7 cellular contexts compared by ENCODE assay signal in the genomic region with DNA sequence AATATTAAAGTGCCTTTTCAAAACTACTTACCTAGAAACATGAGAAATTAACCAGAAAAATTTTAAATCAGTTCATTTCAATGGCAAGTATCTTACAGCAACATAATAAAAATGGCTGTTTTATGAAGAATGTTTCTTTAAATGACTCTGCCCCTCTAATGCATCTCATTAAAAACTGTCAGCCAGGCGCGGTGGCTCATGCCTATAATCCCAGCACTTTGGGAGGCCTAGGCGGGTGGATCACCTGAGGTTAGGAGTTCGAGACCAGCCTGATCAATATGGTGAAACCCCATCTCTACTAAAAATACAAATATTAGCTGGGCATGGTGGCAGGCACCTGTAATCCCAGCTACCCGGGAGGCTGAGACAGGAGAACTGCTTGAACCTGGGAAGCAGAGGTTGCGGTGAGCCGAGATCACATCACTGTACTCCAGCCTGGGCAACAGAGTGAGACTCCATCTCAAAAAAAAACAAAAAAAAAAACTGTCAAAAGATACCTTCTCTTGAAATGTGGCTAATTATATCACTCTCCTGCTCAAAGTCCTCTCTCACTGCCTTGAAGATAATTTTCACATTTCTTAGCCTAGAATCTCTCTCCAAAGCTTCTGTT. TPM values are rescaled to one million over a fixed set of nuclear protein-coding genes. Genes with fewer than 3 reads are reported as not detected.
DNase-seq lines count a peak whose midpoint lies in the region; ATAC-seq and TF ChIP-seq lines count a peak whose summit lies in the region.
"Not testable (repeated sequence)": the region's sequence is repeated elsewhere in the genome, so short reads cannot be mapped to it uniquely, and the experiment has no call there.

No MANE protein-coding gene starts in this region.

- CTCF ChIA-PET in CD8-positive, alpha-beta memory T cell (lab: Charles Lee) = not testable (repeated sequence)
- CTCF ChIA-PET in WTC11 (lab: Charles Lee) = interaction anchor here (1.4 kb wide), 1 partner anchor 65 kb away, joined by 3 read pairs; no protein-coding TSS in a partner anchor
- CTCF ChIA-PET in activated naive CD4-positive, alpha-beta T cell treated with anti-CD3 and anti-CD28 coated beads, Interleukin-2, amount 10 ng/mL, durations not matched to agents 7 days and 5 days (lab: Charles Lee) = interaction anchor here (0.5 to 1.4 kb wide), 3 partner anchors 9 to 179 kb away, joined by 3 to 4 read pairs (median 3); no protein-coding TSS in a partner anchor

- H3K9ac ChIP-seq in Loucy (ENCODE audit: low read depth, low read length, poor library complexity, severe bottlenecking) = peak overlapping the region; percentile 92
- peak overlapping the region; percentile 15 to 37 for H3K9ac ChIP-seq in duodenal mucosa (ENCODE audit: low read depth in 1 of 2, low read length in 2 of 2)

- not testable (repeated sequence) for H3K36me3 ChIP-seq in CD8-positive, alpha-beta memory T cell (ENCODE audit: insufficient read depth, low read length); Loucy (ENCODE audit: insufficient read depth, low read length); right lobe of liver
- peaks cover 9 to 10% of the 10 kb centered on the region in 2 donors for H3K36me3 ChIP-seq in duodenal mucosa (ENCODE audit: control insufficient read depth in 1 of 2, insufficient read depth in 2 of 2, low read length in 2 of 2)

- TF ChIP-seq POLR2A in right lobe of liver (IDR thresholded peaks at IDR 0.05) = not testable (repeated sequence)

- peak overlapping the region; percentile 62 to 97 (median 87) for H3K4me3 Mint-ChIP-seq in CD8-positive, alpha-beta memory T cell
- not testable (repeated sequence) for H3K4me3 Mint-ChIP-seq in WTC11
- peak overlapping the region; percentile 7 for H3K4me3 Mint-ChIP-seq in activated naive CD4-positive, alpha-beta T cell treated with anti-CD3 and anti-CD28 coated beads, Interleukin-2, amount 10 ng/mL, durations not matched to agents 7 days and 5 days
- peak overlapping the region; percentile 31 for H3K4me3 Mint-ChIP-seq in osteocyte (ENCODE audit: unreplicated experiment)

- peak overlapping the region; percentile 60 to 99 (median 90) for H3K27ac Mint-ChIP-seq in CD8-positive, alpha-beta memory T cell
- H3K27ac Mint-ChIP-seq in WTC11 = peak overlapping the region; percentile 62
- H3K27ac Mint-ChIP-seq in activated naive CD4-positive, alpha-beta T cell treated with anti-CD3 and anti-CD28 coated beads, Interleukin-2, amount 10 ng/mL, durations not matched to agents 7 days and 5 days = peak overlapping the region; percentile 52
- H3K27ac Mint-ChIP-seq in osteocyte (ENCODE audit: unreplicated experiment) = peak overlapping the region; percentile 75

- H3K4me1 Mint-ChIP-seq in CD8-positive, alpha-beta memory T cell = peaks cover 66 to 78% (median 77%) of the 10 kb centered on the region in 3 donors
- H3K4me1 Mint-ChIP-seq in WTC11 (peaks cover 32% of the 10 kb centered on the region), osteocyte (ENCODE audit: unreplicated experiment) (peaks cover 54% of the 10 kb centered on the region)
- peaks cover 59% of the 10 kb centered on the region for H3K4me1 Mint-ChIP-seq in activated naive CD4-positive, alpha-beta T cell treated with anti-CD3 and anti-CD28 coated beads, Interleukin-2, amount 10 ng/mL, durations not matched to agents 7 days and 5 days

- not testable (repeated sequence) for ATAC-seq in WTC11, right lobe of liver

- peaks cover 56% of the 10 kb centered on the region for H3K4me1 ChIP-seq in CD8-positive, alpha-beta memory T cell (ENCODE audit: insufficient read depth, low read length)
- peaks cover 47% of the 10 kb centered on the region for H3K4me1 ChIP-seq in Loucy (ENCODE audit: insufficient read depth, low read length, poor library complexity, severe bottlenecking)
- H3K4me1 ChIP-seq in duodenal mucosa (ENCODE audit: control insufficient read depth in 1 of 2, insufficient read depth in 2 of 2, low read length in 2 of 2) = peaks cover 30 to 41% of the 10 kb centered on the region in 2 donors
- peaks cover 0 to 65% (median 12%) of the 10 kb centered on the region in 4 donors for H3K4me1 ChIP-seq in right lobe of liver

- H3K27me3 ChIP-seq in CD8-positive, alpha-beta memory T cell (ENCODE audit: insufficient read depth, low read length, poor library complexity, severe bottlenecking); Loucy (ENCODE audit: insufficient read depth, low read length, poor library complexity, severe bottlenecking); duodenal mucosa (ENCODE audit: control insufficient read depth in 1 of 2, insufficient read depth in 2 of 2, low read length in 2 of 2); right lobe of liver: not testable (repeated sequence)

- peaks cover 0 to 30% (median 8%) of the 10 kb centered on the region in 3 donors for H3K36me3 Mint-ChIP-seq in CD8-positive, alpha-beta memory T cell
- H3K36me3 Mint-ChIP-seq in WTC11 = peaks cover 23% of the 10 kb centered on the region
- peaks cover 42% of the 10 kb centered on the region for H3K36me3 Mint-ChIP-seq in activated naive CD4-positive, alpha-beta T cell treated with anti-CD3 and anti-CD28 coated beads, Interleukin-2, amount 10 ng/mL, durations not matched to agents 7 days and 5 days
- not testable (repeated sequence) for H3K36me3 Mint-ChIP-seq in osteocyte (ENCODE audit: unreplicated experiment)

- H2AFZ ChIP-seq in Loucy (ENCODE audit: low read length) = not testable (repeated sequence)

- POLR2A ChIA-PET in CD8-positive, alpha-beta memory T cell (lab: Charles Lee) = not testable (repeated sequence)
- POLR2A ChIA-PET in WTC11 (lab: Charles Lee) = interaction anchor here (0.6 kb wide), 1 partner anchor 133 kb away, joined by 4 read pairs; no protein-coding TSS in a partner anchor

- not testable (repeated sequence) for H3K27me3 Mint-ChIP-seq in CD8-positive, alpha-beta memory T cell; WTC11 (ENCODE audit: low read depth); activated naive CD4-positive, alpha-beta T cell treated with anti-CD3 and anti-CD28 coated beads, Interleukin-2, amount 10 ng/mL, durations not matched to agents 7 days and 5 days; osteocyte (ENCODE audit: unreplicated experiment)

- WGBS in right lobe of liver (ENCODE audit: insufficient coverage, low coverage, low lambda C conversion rate, missing lambda C conversion rate) = 71% methylated on average over 7 of the region's 7 CpGs

- intact Hi-C loops in right lobe of liver (cut with DNase I) = not testable (repeated sequence)

- peaks cover 88% of the 10 kb centered on the region for H4K20me1 ChIP-seq in Loucy (ENCODE audit: insufficient read depth, low read length, poor library complexity, severe bottlenecking)

- peaks cover 95% of the 10 kb centered on the region for H3K79me2 ChIP-seq in Loucy (ENCODE audit: insufficient read depth, low read length)

- TF ChIP-seq CTCF in Loucy (conservative IDR thresholded peaks at IDR 0.05; ENCODE audit: low read length); WTC11 (IDR thresholded peaks at IDR 0.05); right lobe of liver (IDR thresholded peaks at IDR 0.05); osteocyte (IDR thresholded peaks at IDR 0.05): not testable (repeated sequence)

- DNase-seq in CD8-positive, alpha-beta memory T cell; WTC11 (ENCODE audit: low spot score); activated naive CD4-positive, alpha-beta T cell treated with anti-CD3 and anti-CD28 coated beads, Interleukin-2, amount 10 ng/mL, durations not matched to agents 7 days and 5 days; right lobe of liver; osteocyte (ENCODE audit: extremely low spot score, unreplicated experiment): not testable (repeated sequence)

- not testable (repeated sequence) for H3K27ac ChIP-seq in CD8-positive, alpha-beta memory T cell (ENCODE audit: low read depth, low read length); duodenal mucosa (ENCODE audit: low read depth, low read length)
- peak overlapping the region in 2 of 3 donors; percentile 19 to 30 for H3K27ac ChIP-seq in right lobe of liver

- H3K4me3 ChIP-seq in CD8-positive, alpha-beta memory T cell (ENCODE audit: low read length); right lobe of liver: not testable (repeated sequence)
- peak overlapping the region; percentile 78 for H3K4me3 ChIP-seq in Loucy (ENCODE audit: low read length, poor library complexity, severe bottlenecking)
- peak overlapping the region; percentile 13 to 59 for H3K4me3 ChIP-seq in duodenal mucosa (ENCODE audit: low read depth in 1 of 2, low read length in 2 of 2)

- H3K9me3 ChIP-seq in CD8-positive, alpha-beta memory T cell (ENCODE audit: low read length); Loucy (ENCODE audit: insufficient read depth, low read depth, low read length); duodenal mucosa (ENCODE audit: control insufficient read depth in 1 of 2, low read length in 2 of 2); right lobe of liver: not testable (repeated sequence)

- not testable (repeated sequence) for H3K9me3 Mint-ChIP-seq in CD8-positive, alpha-beta memory T cell; WTC11; activated naive CD4-positive, alpha-beta T cell treated with anti-CD3 and anti-CD28 coated beads, Interleukin-2, amount 10 ng/mL, durations not matched to agents 7 days and 5 days; osteocyte (ENCODE audit: unreplicated experiment)

- not testable (repeated sequence) for H3K9me2 ChIP-seq in Loucy (replicated peaks; ENCODE audit: low read depth, low read length)

- H3K4me2 ChIP-seq in Loucy (ENCODE audit: low read depth, low read length, poor library complexity, severe bottlenecking) = peak overlapping the region; percentile 86

- not testable (repeated sequence) for H3F3A ChIP-seq in Loucy (ENCODE audit: low read depth)

RNA-seq across cellular contexts. Expression of gene GDI2, which starts 4.3 kb away (rescaled TPM):
- total RNA-seq in CD8-positive, alpha-beta memory T cell = 100 to 1,000 TPM; 311 to 319 TPM
- 171 TPM for polyA plus RNA-seq in CD8-positive, alpha-beta memory T cell
- total RNA-seq in WTC11 (2021) = 319 to 326 TPM (median 321 TPM) in 3 replicates
- 100 to 1,000 TPM; 116 to 228 (median 128) TPM for total RNA-seq in right lobe of liver
- total RNA-seq in osteocyte = 229 and 232 TPM in 2 replicates
